In the genomic region with DNA sequence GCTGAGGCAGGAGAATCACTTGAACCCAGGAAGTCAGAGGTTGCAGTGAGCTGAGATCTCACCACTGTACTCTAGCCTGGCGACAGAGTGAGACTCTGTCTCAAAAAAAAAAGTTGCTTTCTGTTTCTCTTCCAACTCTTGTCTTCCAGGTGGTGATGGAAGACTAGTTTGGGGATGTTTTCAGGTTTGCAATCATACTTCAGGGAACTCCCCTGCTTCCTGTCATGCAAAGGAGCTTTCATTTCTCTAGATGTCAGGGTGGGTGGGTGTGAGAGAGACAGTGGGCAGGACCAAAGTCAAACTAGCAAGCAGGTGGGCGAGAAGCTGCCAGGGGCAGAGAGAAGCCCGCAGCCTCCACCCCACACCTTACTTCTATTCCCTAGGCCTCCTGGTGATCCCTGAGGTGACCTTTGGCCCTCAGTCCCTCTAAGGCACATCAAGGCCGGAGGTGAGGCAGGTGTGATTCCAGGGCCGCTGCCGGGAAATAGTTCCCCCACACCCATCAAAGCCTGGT, we compare ENCODE assay signal across 9 cellular contexts. TPM values are rescaled to one million over a fixed set of nuclear protein-coding genes. Genes with fewer than 3 reads are reported as not detected.
A peak's percentile ranks its signal among the peaks of the same experiment; 100 is the strongest.
DNase-seq lines count a peak whose midpoint lies in the region; ATAC-seq, FAIRE-seq and TF ChIP-seq lines count a peak whose summit lies in the region.
"Had no signal": no experiment of that assay in that cellular context is flagged by ENCODE, and none has a peak within 500 bp of the region (broad histone marks: within the 10 kb centered on the region; RNA-seq: fewer than 3 reads in every experiment).

No MANE protein-coding gene starts in this region.

- no peaks in the 10 kb centered on the region for H3K4me1 Mint-ChIP-seq in immature natural killer cell

- H3K27me3 Mint-ChIP-seq in immature natural killer cell (ENCODE audit: low read depth in 3 of 3), result peaks cover 1 to 13% (median 4%) of the 10 kb centered on the region in 3 donors

- TF ChIP-seq CTCF in mucosa of descending colon (IDR thresholded peaks at IDR 0.05), result no peak
- TF ChIP-seq CTCF in brain microvascular endothelial cell (IDR thresholded peaks at IDR 0.05; ENCODE audit: low read depth, low read length, missing control alignments), result no peak

- no peaks in the 10 kb centered on the region for H3K27me3 ChIP-seq in brain microvascular endothelial cell (replicated peaks)

- no peaks in the 10 kb centered on the region for H3K9me3 ChIP-seq in mucosa of descending colon

- FAIRE-seq in GM12891 (lab: Jason Lieb, UNC), result peak; percentile 86

- H3K4me1 ChIP-seq in mucosa of descending colon (ENCODE audit: low read depth), result no peaks in the 10 kb centered on the region

- H3K27ac Mint-ChIP-seq in immature natural killer cell, result no peak overlapping the region

- no peaks in the 10 kb centered on the region for H3K36me3 Mint-ChIP-seq in immature natural killer cell

- no peak overlapping the region for H3K4me3 Mint-ChIP-seq in immature natural killer cell

- in situ Hi-C loops in brain microvascular endothelial cell (cut with HindIII; ENCODE audit: low pct_ligation_motif_present, low sequenced_read_pairs), result no loop called here

- no peak overlapping the region for H3K27ac ChIP-seq in brain microvascular endothelial cell

- ATAC-seq in GM21526 (IDR thresholded peaks at IDR 0.05; ENCODE audit: low FRiP score, unreplicated experiment), result peak; percentile 66
- peak; percentile 64 for ATAC-seq in HG03571 (IDR thresholded peaks at IDR 0.05; ENCODE audit: unreplicated experiment)
- ATAC-seq in mucosa of descending colon, result peak; percentile 29
- ATAC-seq: Panc1 had no signal

- no peaks in the 10 kb centered on the region for H3K9me3 Mint-ChIP-seq in immature natural killer cell

- H3K36me3 ChIP-seq in mucosa of descending colon (ENCODE audit: low read depth) (no peaks in the 10 kb centered on the region), brain microvascular endothelial cell (replicated peaks) (no peaks in the 10 kb centered on the region)

- peak; percentile 49 for DNase-seq in GM12891 (ENCODE audit: insufficient read length, low spot score)
- no peak for DNase-seq in mucosa of descending colon
- no peak for DNase-seq in brain microvascular endothelial cell
- DNase-seq in immature natural killer cell, result no peak
- DNase-seq in SK-N-DZ (ENCODE audit: low spot score), result no peak
- no peak for DNase-seq in NCI-H2081 treated with DMSO at 0.1 percent for 48 hours (lab: John Stamatoyannopoulos, UW)

- H3K4me3 ChIP-seq in mucosa of descending colon, result no peak overlapping the region
- no peak overlapping the region for H3K4me3 ChIP-seq in brain microvascular endothelial cell (ENCODE audit: low read depth, low read length)

- intact Hi-C loops in mucosa of descending colon (cut with DNase I, micrococcal nuclease), result no loop called here

- no peak for TF ChIP-seq POLR2A in GM12891 (IDR thresholded peaks at IDR 0.05; ENCODE audit: low read depth, low read length)

TF ChIP-seq in GM12891, 5 proteins besides CTCF, POLR2A, EP300 and RAD21:
- TF ChIP-seq SPI1 (IDR thresholded peaks at IDR 0.05; ENCODE audit: low read depth, low read length), result no peak
- no peak for TF ChIP-seq POLR2AphosphoS5 (IDR thresholded peaks at IDR 0.05; ENCODE audit: low read depth, low read length)
- TF ChIP-seq PAX5 (IDR thresholded peaks at IDR 0.05; ENCODE audit: insufficient read depth, low read length, severe bottlenecking), result no peak
- TF ChIP-seq POU2F2 (IDR thresholded peaks at IDR 0.05; ENCODE audit: low read depth, low read length), result peak; percentile 85
- no peak for TF ChIP-seq TAF1 (IDR thresholded peaks at IDR 0.05; ENCODE audit: low read depth, low read length)

RNA-seq across cellular contexts. Expression of a gene that starts 25.7 kb away (rescaled TPM):
- 16.5 TPM for polyA plus RNA-seq in GM12891 (2012; ENCODE audit: low read depth, missing spikeins)
- total RNA-seq in mucosa of descending colon, result 1 to 10 TPM; 4.0 to 7.1 (median 4.4) TPM
- polyA plus RNA-seq in immature natural killer cell, result under 1 TPM in 2 of 3 donors, not detected in 1; 0.22 to 0.39 TPM
- 26.2 and 28.0 TPM in 2 replicates for polyA plus RNA-seq in SK-N-DZ (2014; cell fraction: cytosol; rRNA removed)
- polyA plus RNA-seq in SK-N-DZ (2014; cell fraction: nucleus; rRNA removed), result 48.9 and 64.6 TPM in 2 replicates
